Comparison of ENCODE assay signal across 8 cellular contexts in the genomic region with DNA sequence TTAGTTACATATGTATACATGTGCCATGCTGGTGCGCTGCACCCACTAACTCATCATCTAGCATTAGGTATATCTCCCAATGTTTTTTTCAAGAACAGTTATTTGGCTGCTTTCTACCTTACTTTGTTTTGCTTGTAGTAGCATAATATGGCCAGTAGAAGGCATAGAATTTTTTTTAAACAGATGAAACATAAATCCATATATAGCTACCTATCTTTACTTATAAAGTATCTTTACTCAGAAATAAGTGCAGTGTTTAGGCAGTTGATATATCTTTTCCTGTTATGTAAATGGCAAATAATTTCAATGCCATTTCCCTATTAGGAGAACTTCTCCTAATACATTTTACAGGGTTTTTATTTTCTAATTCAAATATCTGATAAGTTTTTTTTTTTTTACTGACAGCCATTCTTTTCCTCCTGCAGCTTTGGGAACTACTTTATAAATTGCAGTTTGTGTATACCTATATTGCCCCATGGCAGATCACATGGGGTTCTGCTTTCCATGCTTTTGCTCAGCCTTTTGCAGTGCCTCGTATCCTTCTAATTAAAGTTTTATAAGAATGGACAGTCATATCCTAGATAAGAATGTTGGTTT.
DNase-seq lines count a peak whose midpoint lies in the region; TF ChIP-seq lines count a peak whose summit lies in the region.

No MANE protein-coding gene starts in this region.

- no peaks in the 10 kb centered on the region for H3K9me3 ChIP-seq in effector memory CD4-positive, alpha-beta T cell (ENCODE audit: control insufficient read depth, low read length)

- H3K27ac Mint-ChIP-seq in activated CD4-positive, alpha-beta memory T cell treated with anti-CD3 and anti-CD28 coated beads, Interleukin-2, amount 10 ng/mL, durations not matched to agents 7 days and 5 days = no peak overlapping the region

- H3K4me1 ChIP-seq in effector memory CD4-positive, alpha-beta T cell (ENCODE audit: control insufficient read depth, insufficient read depth, low read length, poor library complexity, severe bottlenecking) = no peaks in the 10 kb centered on the region

- peak; percentile 5 for DNase-seq in A172 (ENCODE audit: low spot score)
- peak; percentile 14 for DNase-seq in GM10248 (ENCODE audit: extremely low spot score)
- DNase-seq in RKO (ENCODE audit: low spot score) = peak; percentile 43
- DNase-seq in germinal center (ENCODE audit: low spot score) = peak; percentile 7
- DNase-seq in effector memory CD4-positive, alpha-beta T cell = no peak
- DNase-seq in iPS-NIHi7 (ENCODE audit: extremely low spot score) = no peak
- DNase-seq in RPMI8226 = no peak
- no peak for DNase-seq in activated CD4-positive, alpha-beta memory T cell treated with anti-CD3 and anti-CD28 coated beads, Interleukin-2, amount 10 ng/mL, durations not matched to agents 7 days and 5 days

- peaks cover 40% of the 10 kb centered on the region for H3K36me3 Mint-ChIP-seq in activated CD4-positive, alpha-beta memory T cell treated with anti-CD3 and anti-CD28 coated beads, Interleukin-2, amount 10 ng/mL, durations not matched to agents 7 days and 5 days (ENCODE audit: low read depth)

- H3K9me3 Mint-ChIP-seq in activated CD4-positive, alpha-beta memory T cell treated with anti-CD3 and anti-CD28 coated beads, Interleukin-2, amount 10 ng/mL, durations not matched to agents 7 days and 5 days = no peaks in the 10 kb centered on the region

- no peak overlapping the region for H3K27ac ChIP-seq in effector memory CD4-positive, alpha-beta T cell (ENCODE audit: insufficient read depth, low read length, poor library complexity, severe bottlenecking)

- no peaks in the 10 kb centered on the region for H3K27me3 Mint-ChIP-seq in activated CD4-positive, alpha-beta memory T cell treated with anti-CD3 and anti-CD28 coated beads, Interleukin-2, amount 10 ng/mL, durations not matched to agents 7 days and 5 days

- CTCF ChIA-PET in GM10248 (lab: Yijun Ruan, JAX) = interaction anchor here (0.8 to 2.1 kb wide), 5 partner anchors 9 to 703 kb away, joined by 3 to 5 read pairs (median 3); no protein-coding TSS in a partner anchor
- CTCF ChIA-PET in activated CD4-positive, alpha-beta memory T cell treated with anti-CD3 and anti-CD28 coated beads, Interleukin-2, amount 10 ng/mL, durations not matched to agents 7 days and 5 days (lab: Charles Lee) = interaction anchor here (0.6 to 1.9 kb wide), 8 partner anchors 9 to 805 kb away, joined by 3 to 8 read pairs (median 3); no protein-coding TSS in a partner anchor

- TF ChIP-seq CTCF in GM10248 (IDR thresholded peaks at IDR 0.05; ENCODE audit: control extremely low read depth, extremely low read depth, low read depth, missing control alignments) = no peak

- peaks cover 60% of the 10 kb centered on the region for H3K36me3 ChIP-seq in effector memory CD4-positive, alpha-beta T cell (ENCODE audit: control insufficient read depth, insufficient read depth, low read length)

- no peak overlapping the region for H3K4me3 Mint-ChIP-seq in activated CD4-positive, alpha-beta memory T cell treated with anti-CD3 and anti-CD28 coated beads, Interleukin-2, amount 10 ng/mL, durations not matched to agents 7 days and 5 days

- POLR2A ChIA-PET in GM10248 (lab: Yijun Ruan, JAX) = no interaction called here
- POLR2A ChIA-PET in activated CD4-positive, alpha-beta memory T cell treated with anti-CD3 and anti-CD28 coated beads, Interleukin-2, amount 10 ng/mL, durations not matched to agents 7 days and 5 days (lab: Charles Lee) = no interaction called here

- H3K27me3 ChIP-seq in effector memory CD4-positive, alpha-beta T cell (replicated peaks; ENCODE audit: control insufficient read depth, insufficient read depth, low read length, poor library complexity, severe bottlenecking) = no peaks in the 10 kb centered on the region

- no peaks in the 10 kb centered on the region for H3K4me1 Mint-ChIP-seq in activated CD4-positive, alpha-beta memory T cell treated with anti-CD3 and anti-CD28 coated beads, Interleukin-2, amount 10 ng/mL, durations not matched to agents 7 days and 5 days

- no peak overlapping the region for H3K4me3 ChIP-seq in effector memory CD4-positive, alpha-beta T cell (ENCODE audit: insufficient read depth, low read depth, low read length, poor library complexity, severe bottlenecking)

Comparison
In these comparisons a context has a peak if more than half of its experiments do, and no peak if none do; other contexts are left out.
1. DNase-seq: peak in A172 (single experiment), GM10248 (single experiment), RKO (single experiment) and germinal center (single experiment); none in effector memory CD4-positive, alpha-beta T cell (0 of 3), iPS-NIHi7 (single experiment), RPMI8226 (single experiment) and activated CD4-positive, alpha-beta memory T cell treated with anti-CD3 and anti-CD28 coated beads, Interleukin-2, amount 10 ng/mL, durations not matched to agents 7 days and 5 days (single experiment).